Comparison of ENCODE assay signal across 8 cellular contexts in the genomic region with DNA sequence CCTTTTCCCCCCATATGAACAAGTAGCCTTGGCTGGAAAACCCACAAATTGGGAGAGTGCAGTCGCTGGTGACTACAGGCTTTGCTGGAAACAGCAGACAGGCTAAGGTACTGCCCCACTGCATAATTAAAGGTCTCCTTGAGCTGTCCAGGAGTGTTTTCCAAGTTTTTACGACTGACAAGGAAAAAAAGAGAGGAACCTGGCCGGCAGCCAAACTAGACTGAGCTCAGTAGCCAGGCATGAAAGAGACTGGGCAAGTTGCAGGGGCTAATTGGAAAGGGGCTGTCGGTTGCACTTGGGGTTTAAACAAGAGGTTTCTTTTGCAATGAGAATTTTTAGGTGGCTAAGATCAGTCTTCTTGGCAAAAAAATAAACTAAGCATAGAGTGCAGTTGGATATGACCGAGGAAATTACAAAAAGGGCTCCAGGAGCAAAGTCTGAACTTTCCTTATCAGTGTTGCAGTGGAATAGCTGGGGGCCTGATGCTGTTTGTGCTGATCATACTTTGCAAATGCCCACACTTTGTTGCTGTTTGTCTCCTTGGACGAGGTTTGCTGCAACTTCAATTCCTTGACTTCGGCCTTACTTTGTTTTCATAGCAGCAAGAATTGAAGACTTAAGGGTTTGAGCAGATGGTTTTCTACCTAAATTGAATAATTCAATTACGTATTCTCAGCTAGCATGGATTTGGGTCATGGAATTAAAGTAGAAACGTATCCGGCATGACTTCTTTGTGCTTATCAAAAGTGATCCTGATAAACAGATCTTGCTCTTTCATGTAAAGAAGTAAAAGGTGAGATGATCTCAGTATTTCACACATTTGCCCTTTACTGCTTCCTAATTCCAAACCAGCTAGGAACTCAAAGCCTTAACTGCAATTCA. TPM values are rescaled to one million over a fixed set of nuclear protein-coding genes. Genes with fewer than 3 reads are reported as not detected.
A peak's percentile ranks its signal among the peaks of the same experiment; 100 is the strongest.
DNase-seq lines count a peak whose midpoint lies in the region; ATAC-seq and TF ChIP-seq lines count a peak whose summit lies in the region.

No MANE protein-coding gene starts in this region.

- no peaks in the 10 kb centered on the region; the same call in 1 of the 2 replicates for H3K36me3 ChIP-seq in HAP-1 (replicated peaks)
- no peaks in the 10 kb centered on the region for H3K36me3 ChIP-seq in neural progenitor cell

- H3K4me3 Mint-ChIP-seq in neural progenitor cell = peak overlapping the region; percentile 97
- no peak overlapping the region for H3K4me3 Mint-ChIP-seq in activated naive CD8-positive, alpha-beta T cell treated with anti-CD3 and anti-CD28 coated beads for 36 hours

- H3K9me3 ChIP-seq in HAP-1 (no peaks in the 10 kb centered on the region), neural progenitor cell (ENCODE audit: low read depth) (no peaks in the 10 kb centered on the region)

- CTCF ChIA-PET in RWPE1 (lab: Yijun Ruan, JAX) = interaction anchor here (0.6 to 1.1 kb wide), 2 partner anchors 26 to 304 kb away, joined by 3 to 4 read pairs; no protein-coding TSS in a partner anchor

- H4K20me1 ChIP-seq in neural progenitor cell (ENCODE audit: low read depth) = peaks cover 5% of the 10 kb centered on the region

- H3K4me2 ChIP-seq in neural progenitor cell = peak overlapping the region; percentile 96

- H3K4me1 Mint-ChIP-seq in neural progenitor cell = peaks cover 26% of the 10 kb centered on the region
- peaks cover 8% of the 10 kb centered on the region for H3K4me1 Mint-ChIP-seq in activated naive CD8-positive, alpha-beta T cell treated with anti-CD3 and anti-CD28 coated beads for 36 hours

- H3K4me1 ChIP-seq in HAP-1 (peaks cover 20% of the 10 kb centered on the region), neural progenitor cell (peaks cover 52% of the 10 kb centered on the region)

- H3K79me2 ChIP-seq in neural progenitor cell (ENCODE audit: low read depth) = peaks cover 79% of the 10 kb centered on the region

- H3F3A ChIP-seq in neural progenitor cell (ENCODE audit: low read depth) = peaks cover 37% of the 10 kb centered on the region

- H3K4me3 ChIP-seq in HAP-1 = peak overlapping the region; percentile 75
- peak overlapping the region; percentile 77 for H3K4me3 ChIP-seq in fibroblast of the aortic adventitia (ENCODE audit: low read depth, low read length)
- H3K4me3 ChIP-seq in neural progenitor cell = peak overlapping the region; percentile 97

- peaks cover 5% of the 10 kb centered on the region for H3K9me3 Mint-ChIP-seq in neural progenitor cell
- H3K9me3 Mint-ChIP-seq in activated naive CD8-positive, alpha-beta T cell treated with anti-CD3 and anti-CD28 coated beads for 36 hours = peaks cover 1% of the 10 kb centered on the region

- no peaks in the 10 kb centered on the region for H3K27me3 ChIP-seq in HAP-1 (ENCODE audit: low read depth)
- H3K27me3 ChIP-seq in neural progenitor cell = no peaks in the 10 kb centered on the region

- H3K27ac Mint-ChIP-seq in neural progenitor cell = peak overlapping the region; percentile 98
- no peak overlapping the region for H3K27ac Mint-ChIP-seq in activated naive CD8-positive, alpha-beta T cell treated with anti-CD3 and anti-CD28 coated beads for 36 hours

- no peak for TF ChIP-seq CTCF in RWPE1 (conservative IDR thresholded peaks at IDR 0.05; ENCODE audit: low read depth)
- no peak for TF ChIP-seq CTCF in fibroblast of the aortic adventitia (IDR thresholded peaks at IDR 0.05; ENCODE audit: insufficient read depth, low read length)
- no peak for TF ChIP-seq CTCF in neural progenitor cell (IDR thresholded peaks at IDR 0.05)

- no peak for ATAC-seq in HG03442 (IDR thresholded peaks at IDR 0.05; ENCODE audit: unreplicated experiment)

- POLR2A ChIA-PET in RWPE1 (lab: Yijun Ruan, JAX; ENCODE audit: low non-redundant PET) = interaction anchor here (0.6 kb wide), 1 partner anchor 1704 kb away, joined by 9 read pairs; a partner anchor contains a TSS

- H2AFZ ChIP-seq in neural progenitor cell (replicated peaks) = no peak overlapping the region

- H3K27ac ChIP-seq in RWPE1 = peak overlapping the region; percentile 48
- H3K27ac ChIP-seq in neural progenitor cell = peak overlapping the region; percentile 77

- DNase-seq in HAP-1 (ENCODE audit: low spot score in 2 of 2) = peak; percentile 91 to 94
- peak; percentile 20 for DNase-seq in RWPE1 (ENCODE audit: low spot score)
- DNase-seq in fibroblast of the aortic adventitia (ENCODE audit: low read depth) = peak; percentile 82
- peak; percentile 29 for DNase-seq in neural progenitor cell (ENCODE audit: low spot score)
- no peak for DNase-seq in NOMO-1 treated with dmso at 0.1 percent for 144 hours (lab: John Stamatoyannopoulos, UW; ENCODE audit: unreplicated experiment)
- DNase-seq in activated naive CD8-positive, alpha-beta T cell treated with anti-CD3 and anti-CD28 coated beads for 36 hours = no peak
- DNase-seq in NCI-H1694 (lab: John Stamatoyannopoulos, UW) = no peak

- in situ Hi-C loops in HAP-1 (cut with MboI; ENCODE audit: low sequenced_read_pairs) = no loop called here

- H3K9ac ChIP-seq in neural progenitor cell = peak overlapping the region; percentile 88

- H3K27me3 Mint-ChIP-seq in neural progenitor cell (ENCODE audit: insufficient read depth, low read depth) = no peaks in the 10 kb centered on the region
- peaks cover 40% of the 10 kb centered on the region for H3K27me3 Mint-ChIP-seq in activated naive CD8-positive, alpha-beta T cell treated with anti-CD3 and anti-CD28 coated beads for 36 hours

- H3K36me3 Mint-ChIP-seq in neural progenitor cell = peaks cover 9% of the 10 kb centered on the region
- no peaks in the 10 kb centered on the region for H3K36me3 Mint-ChIP-seq in activated naive CD8-positive, alpha-beta T cell treated with anti-CD3 and anti-CD28 coated beads for 36 hours

RNA-seq across cellular contexts. Expression of a gene that starts 2.2 kb away (rescaled TPM):
- 30.5 and 42.7 TPM in 2 replicates for total RNA-seq in fibroblast of the aortic adventitia (ENCODE audit: low replicate concordance)
- 96.6 and 154 TPM in 2 replicates for total RNA-seq in neural progenitor cell (ENCODE audit: low replicate concordance)
- total RNA-seq in activated naive CD8-positive, alpha-beta T cell treated with anti-CD3 and anti-CD28 coated beads for 36 hours = not detected

Comparison
In these comparisons a context has a peak if more than half of its experiments do, and no peak if none do; other contexts are left out.
1. DNase-seq: peak in HAP-1 (2 of 2), RWPE1 (single experiment), fibroblast of the aortic adventitia (single experiment) and neural progenitor cell (single experiment); none in NOMO-1 treated with dmso at 0.1 percent for 144 hours (single experiment), activated naive CD8-positive, alpha-beta T cell treated with anti-CD3 and anti-CD28 coated beads for 36 hours (single experiment) and NCI-H1694 (single experiment).
2. RNA of a gene that starts 2.2 kb away (total RNA-seq): 96.6 to 154 TPM in neural progenitor cell and 30.5 to 42.7 TPM in fibroblast of the aortic adventitia; not detected in activated naive CD8-positive, alpha-beta T cell treated with anti-CD3 and anti-CD28 coated beads for 36 hours; every median in the first group is over 10 times any median in the second.
3. Peak in every context shown above with its lines, with median percentiles within 50 percentile points of each other: H3K4me3 ChIP-seq.